In the genomic region with DNA sequence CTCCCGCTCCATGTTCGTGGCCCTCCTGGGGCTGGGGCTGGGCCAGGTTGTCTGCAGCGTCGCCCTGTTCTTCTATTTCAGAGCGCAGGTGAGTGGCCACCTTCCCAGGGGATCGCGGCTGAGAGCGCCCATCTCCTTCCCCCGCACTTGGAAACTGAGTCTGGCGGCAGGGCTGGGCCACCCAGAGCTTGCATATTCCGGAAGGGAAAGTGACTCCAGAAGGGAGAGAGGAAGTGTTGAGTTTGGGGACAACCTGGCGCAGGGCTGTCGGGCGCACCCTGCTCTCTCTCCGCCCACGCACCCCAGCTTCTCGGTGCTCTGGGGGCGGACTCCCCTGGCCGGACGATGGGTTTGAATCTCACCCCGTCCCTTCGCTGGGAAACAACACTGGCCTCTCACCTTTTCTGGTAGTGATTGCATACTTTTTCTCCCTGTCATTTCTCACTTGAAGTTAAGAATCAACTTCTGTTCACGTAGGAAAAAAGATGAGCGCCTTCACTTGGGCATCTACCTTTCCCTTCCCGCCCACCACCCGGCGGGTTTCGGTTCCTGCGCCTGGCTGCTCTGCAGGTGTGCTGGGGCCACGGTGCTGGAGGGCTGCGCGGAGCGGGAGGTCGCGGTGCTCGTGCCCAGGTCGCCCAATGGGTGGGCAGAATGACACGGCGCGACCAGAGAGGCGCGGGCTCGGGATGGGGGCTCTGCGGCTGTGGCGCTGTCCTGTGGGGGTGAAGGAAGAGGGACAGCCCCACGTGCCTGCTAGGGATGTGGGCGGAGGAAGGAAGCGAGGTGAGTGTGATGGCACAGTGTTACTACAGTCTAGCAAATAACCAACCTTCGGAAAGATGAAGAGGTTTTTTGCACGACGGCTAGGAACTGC, we compare ENCODE assay signal across 8 cellular contexts. TPM values are rescaled to one million over a fixed set of nuclear protein-coding genes. Genes with fewer than 3 reads are reported as not detected.
DNase-seq lines count a peak whose midpoint lies in the region; ATAC-seq, FAIRE-seq and TF ChIP-seq lines count a peak whose summit lies in the region.

No MANE protein-coding gene starts in this region.

- FAIRE-seq in GM18507 (lab: Jason Lieb, UNC), result peak; percentile 87

- H3K36me3 ChIP-seq in neural progenitor cell, result peaks cover 3% of the 10 kb centered on the region

- POLR2A ChIA-PET in WTC11 (lab: Charles Lee), result no interaction called here

- DNase-seq in GM18507 (ENCODE audit: extremely low spot score, insufficient read length, low read depth) (peak; percentile 69), WTC11 (ENCODE audit: low spot score) (peak; percentile 29), coronary artery (ENCODE audit: low spot score) (no peak), neural progenitor cell (ENCODE audit: low spot score) (peak; percentile 18), midbrain (lab: John Stamatoyannopoulos, UW) (no peak), HFFc6 (no peak), NCI-H2171 treated with DMSO at 0.1 percent for 48 hours (lab: John Stamatoyannopoulos, UW) (no peak)

- no peak for TF ChIP-seq CTCF in WTC11 (IDR thresholded peaks at IDR 0.05)
- no peak for TF ChIP-seq CTCF in coronary artery (IDR thresholded peaks at IDR 0.05)
- no peak for TF ChIP-seq CTCF in neural progenitor cell (IDR thresholded peaks at IDR 0.05)
- TF ChIP-seq CTCF in HFFc6 (IDR thresholded peaks at IDR 0.05), result no peak

- CTCF ChIA-PET in WTC11 (lab: Charles Lee), result interaction anchor here (0.9 to 1.3 kb wide), 2 partner anchors 19 to 241 kb away, joined by 3 read pairs; no protein-coding TSS in a partner anchor

- H3K27ac ChIP-seq in coronary artery (no peak overlapping the region), neural progenitor cell (no peak overlapping the region)

- no peak overlapping the region for H3K27ac Mint-ChIP-seq in WTC11
- no peak overlapping the region for H3K27ac Mint-ChIP-seq in neural progenitor cell
- H3K27ac Mint-ChIP-seq in HFFc6, result no peak overlapping the region

- peaks cover 23% of the 10 kb centered on the region for H3K36me3 Mint-ChIP-seq in WTC11
- H3K36me3 Mint-ChIP-seq in neural progenitor cell, result no peaks in the 10 kb centered on the region
- H3K36me3 Mint-ChIP-seq in HFFc6 (ENCODE audit: low read depth), result 0 out of 2 replicates have a peak, but pooled peaks cover 6% of the 10 kb centered on the region

- peaks cover 23% of the 10 kb centered on the region for H3K9me3 Mint-ChIP-seq in WTC11
- peaks cover 17% of the 10 kb centered on the region for H3K9me3 Mint-ChIP-seq in neural progenitor cell
- peaks cover 8% of the 10 kb centered on the region; the same call in 1 of the 2 replicates for H3K9me3 Mint-ChIP-seq in HFFc6

- H2AFZ ChIP-seq in neural progenitor cell (replicated peaks), result peak overlapping the region; percentile 98

- H3K4me2 ChIP-seq in neural progenitor cell, result peak overlapping the region; percentile 86

- H3K9ac ChIP-seq in neural progenitor cell, result no peak overlapping the region

- peak overlapping the region; percentile 66 for H3K4me3 ChIP-seq in coronary artery
- peak overlapping the region; percentile 62 for H3K4me3 ChIP-seq in neural progenitor cell

- H3K9me3 ChIP-seq in neural progenitor cell (ENCODE audit: low read depth), result no peaks in the 10 kb centered on the region

- peaks cover 32% of the 10 kb centered on the region for H3K27me3 Mint-ChIP-seq in WTC11 (ENCODE audit: low read depth)
- H3K27me3 Mint-ChIP-seq in neural progenitor cell (ENCODE audit: insufficient read depth, low read depth), result peaks cover 23% of the 10 kb centered on the region
- H3K27me3 Mint-ChIP-seq in HFFc6 (ENCODE audit: insufficient read depth), result peaks cover 7% of the 10 kb centered on the region

- H3F3A ChIP-seq in neural progenitor cell (ENCODE audit: low read depth), result no peaks in the 10 kb centered on the region

- H3K4me3 Mint-ChIP-seq in WTC11 (peak overlapping the region; percentile 83), neural progenitor cell (peak overlapping the region; percentile 76), HFFc6 (no peak overlapping the region)

- no peaks in the 10 kb centered on the region for H3K79me2 ChIP-seq in neural progenitor cell (ENCODE audit: low read depth)

- H3K4me1 ChIP-seq in neural progenitor cell, result no peaks in the 10 kb centered on the region

- ATAC-seq in HG02588 (IDR thresholded peaks at IDR 0.05; ENCODE audit: unreplicated experiment), result peak; percentile 70
- ATAC-seq in WTC11, result peak; percentile 42

- H4K20me1 ChIP-seq in neural progenitor cell (ENCODE audit: low read depth), result no peaks in the 10 kb centered on the region

- peaks cover 53% of the 10 kb centered on the region for H3K4me1 Mint-ChIP-seq in WTC11
- H3K4me1 Mint-ChIP-seq in neural progenitor cell, result peaks cover 4% of the 10 kb centered on the region
- no peaks in the 10 kb centered on the region for H3K4me1 Mint-ChIP-seq in HFFc6 (ENCODE audit: low read depth)

- peaks cover 42% of the 10 kb centered on the region for H3K27me3 ChIP-seq in neural progenitor cell

TF ChIP-seq in WTC11, 78 proteins besides CTCF, POLR2A, EP300 and RAD21 (continues in another document):
- TF ChIP-seq, protein P1, sequence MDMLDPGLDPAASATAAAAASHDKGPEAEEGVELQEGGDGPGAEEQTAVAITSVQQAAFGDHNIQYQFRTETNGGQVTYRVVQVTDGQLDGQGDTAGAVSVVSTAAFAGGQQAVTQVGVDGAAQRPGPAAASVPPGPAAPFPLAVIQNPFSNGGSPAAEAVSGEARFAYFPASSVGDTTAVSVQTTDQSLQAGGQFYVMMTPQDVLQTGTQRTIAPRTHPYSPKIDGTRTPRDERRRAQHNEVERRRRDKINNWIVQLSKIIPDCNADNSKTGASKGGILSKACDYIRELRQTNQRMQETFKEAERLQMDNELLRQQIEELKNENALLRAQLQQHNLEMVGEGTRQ (CRISPR knock-in tag; IDR thresholded peaks at IDR 0.05), result peak; percentile 28; the same call in 1 of the 2 replicates
- TF ChIP-seq, protein P2, sequence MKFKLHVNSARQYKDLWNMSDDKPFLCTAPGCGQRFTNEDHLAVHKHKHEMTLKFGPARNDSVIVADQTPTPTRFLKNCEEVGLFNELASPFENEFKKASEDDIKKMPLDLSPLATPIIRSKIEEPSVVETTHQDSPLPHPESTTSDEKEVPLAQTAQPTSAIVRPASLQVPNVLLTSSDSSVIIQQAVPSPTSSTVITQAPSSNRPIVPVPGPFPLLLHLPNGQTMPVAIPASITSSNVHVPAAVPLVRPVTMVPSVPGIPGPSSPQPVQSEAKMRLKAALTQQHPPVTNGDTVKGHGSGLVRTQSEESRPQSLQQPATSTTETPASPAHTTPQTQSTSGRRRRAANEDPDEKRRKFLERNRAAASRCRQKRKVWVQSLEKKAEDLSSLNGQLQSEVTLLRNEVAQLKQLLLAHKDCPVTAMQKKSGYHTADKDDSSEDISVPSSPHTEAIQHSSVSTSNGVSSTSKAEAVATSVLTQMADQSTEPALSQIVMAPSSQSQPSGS (CRISPR knock-in tag; IDR thresholded peaks at IDR 0.05; ENCODE audit: borderline replicate concordance, low read depth), result no peak
- TF ChIP-seq, protein P3, sequence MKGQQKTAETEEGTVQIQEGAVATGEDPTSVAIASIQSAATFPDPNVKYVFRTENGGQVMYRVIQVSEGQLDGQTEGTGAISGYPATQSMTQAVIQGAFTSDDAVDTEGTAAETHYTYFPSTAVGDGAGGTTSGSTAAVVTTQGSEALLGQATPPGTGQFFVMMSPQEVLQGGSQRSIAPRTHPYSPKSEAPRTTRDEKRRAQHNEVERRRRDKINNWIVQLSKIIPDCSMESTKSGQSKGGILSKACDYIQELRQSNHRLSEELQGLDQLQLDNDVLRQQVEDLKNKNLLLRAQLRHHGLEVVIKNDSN (CRISPR knock-in tag; IDR thresholded peaks at IDR 0.05), result peak; percentile 39; the same call in 1 of the 2 replicates
- TF ChIP-seq, protein P4, sequence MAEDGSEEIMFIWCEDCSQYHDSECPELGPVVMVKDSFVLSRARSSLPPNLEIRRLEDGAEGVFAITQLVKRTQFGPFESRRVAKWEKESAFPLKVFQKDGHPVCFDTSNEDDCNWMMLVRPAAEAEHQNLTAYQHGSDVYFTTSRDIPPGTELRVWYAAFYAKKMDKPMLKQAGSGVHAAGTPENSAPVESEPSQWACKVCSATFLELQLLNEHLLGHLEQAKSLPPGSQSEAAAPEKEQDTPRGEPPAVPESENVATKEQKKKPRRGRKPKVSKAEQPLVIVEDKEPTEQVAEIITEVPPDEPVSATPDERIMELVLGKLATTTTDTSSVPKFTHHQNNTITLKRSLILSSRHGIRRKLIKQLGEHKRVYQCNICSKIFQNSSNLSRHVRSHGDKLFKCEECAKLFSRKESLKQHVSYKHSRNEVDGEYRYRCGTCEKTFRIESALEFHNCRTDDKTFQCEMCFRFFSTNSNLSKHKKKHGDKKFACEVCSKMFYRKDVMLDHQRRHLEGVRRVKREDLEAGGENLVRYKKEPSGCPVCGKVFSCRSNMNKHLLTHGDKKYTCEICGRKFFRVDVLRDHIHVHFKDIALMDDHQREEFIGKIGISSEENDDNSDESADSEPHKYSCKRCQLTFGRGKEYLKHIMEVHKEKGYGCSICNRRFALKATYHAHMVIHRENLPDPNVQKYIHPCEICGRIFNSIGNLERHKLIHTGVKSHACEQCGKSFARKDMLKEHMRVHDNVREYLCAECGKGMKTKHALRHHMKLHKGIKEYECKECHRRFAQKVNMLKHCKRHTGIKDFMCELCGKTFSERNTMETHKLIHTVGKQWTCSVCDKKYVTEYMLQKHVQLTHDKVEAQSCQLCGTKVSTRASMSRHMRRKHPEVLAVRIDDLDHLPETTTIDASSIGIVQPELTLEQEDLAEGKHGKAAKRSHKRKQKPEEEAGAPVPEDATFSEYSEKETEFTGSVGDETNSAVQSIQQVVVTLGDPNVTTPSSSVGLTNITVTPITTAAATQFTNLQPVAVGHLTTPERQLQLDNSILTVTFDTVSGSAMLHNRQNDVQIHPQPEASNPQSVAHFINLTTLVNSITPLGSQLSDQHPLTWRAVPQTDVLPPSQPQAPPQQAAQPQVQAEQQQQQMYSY (CRISPR knock-in tag; IDR thresholded peaks at IDR 0.05), result no peak
- TF ChIP-seq TEAD4 (CRISPR knock-in tag; IDR thresholded peaks at IDR 0.05), result no peak
- TF ChIP-seq ETV6 (CRISPR knock-in tag; IDR thresholded peaks at IDR 0.05), result peak; percentile 8; the same call in 1 of the 2 replicates
- no peak for TF ChIP-seq SMAD4 (CRISPR knock-in tag; IDR thresholded peaks at IDR 0.05)
- no peak for TF ChIP-seq ZNF317 (CRISPR knock-in tag; IDR thresholded peaks at IDR 0.05; ENCODE audit: borderline replicate concordance, low read depth)
- 0 out of 2 replicates have a peak, but pooled peaks have one; percentile 19 for TF ChIP-seq NFE2L1 (CRISPR knock-in tag; IDR thresholded peaks at IDR 0.05)
- TF ChIP-seq ZBTB21 (CRISPR knock-in tag; IDR thresholded peaks at IDR 0.05; ENCODE audit: borderline replicate concordance), result no peak

RNA-seq across cellular contexts. Expression of a gene that starts 0.7 kb away (rescaled TPM):
- total RNA-seq in WTC11 (2021), result 6.1 to 6.9 TPM (median 6.6 TPM) in 3 replicates
- total RNA-seq in neural progenitor cell (ENCODE audit: low replicate concordance), result 0.21 and 0.46 TPM in 2 replicates
- total RNA-seq in HFFc6 (2021; fragmentation: NEBNext Ultra II Directional; extraction: Animal tissue kit (Norgen Biotek cat#: 25700)), result not detected

Comparison
In these comparisons a context has a peak if more than half of its experiments do, and no peak if none do; other contexts are left out.
1. DNase-seq: peak in GM18507 (single experiment), WTC11 (single experiment) and neural progenitor cell (single experiment); none in coronary artery (single experiment), midbrain (single experiment), HFFc6 (single experiment) and NCI-H2171 treated with DMSO at 0.1 percent for 48 hours (single experiment).